14 cellular contexts compared by ENCODE assay signal in genomic region chr14:26926585-26926984, GRCh38.
DNase-seq lines count a peak whose midpoint lies in the region; ATAC-seq and FAIRE-seq lines count a peak whose summit lies in the region.
"Had no signal": no experiment of that assay in that cellular context is flagged by ENCODE, and none has a peak within 500 bp of the region (broad histone marks: within the 10 kb centered on the region; RNA-seq: fewer than 3 reads in every experiment).

No MANE protein-coding gene starts in this region.

- H3K4me2 ChIP-seq in mesendoderm (ENCODE audit: low read length): no peak overlapping the region

- no peak overlapping the region for H2BK15ac ChIP-seq in mesendoderm (replicated peaks; ENCODE audit: low read depth)

- no peaks in the 10 kb centered on the region for H3K79me2 ChIP-seq in mesendoderm (ENCODE audit: control insufficient read depth, insufficient read depth, low read length)

- no peak overlapping the region for H3K9ac ChIP-seq in mesendoderm (ENCODE audit: low read length)

- no peak overlapping the region for H3K4ac ChIP-seq in mesendoderm (ENCODE audit: low read depth, low read length)

- H4K8ac ChIP-seq in mesendoderm (ENCODE audit: low read depth, low read length): no peak overlapping the region

- H3K23ac ChIP-seq in mesendoderm (ENCODE audit: low read length): no peak overlapping the region

- H3K18ac ChIP-seq in mesendoderm (ENCODE audit: low read length): no peak overlapping the region

- DNase-seq in HTR-8/SVneo (ENCODE audit: insufficient read length, low spot score) (no peak), astrocyte of the hippocampus (ENCODE audit: low read depth, low spot score) (peak; percentile 1), mesendoderm (peak; percentile 9), superior temporal gyrus (ENCODE audit: extremely low spot score) (peak; percentile 48), NCI-H526 (lab: John Stamatoyannopoulos, UW) (no peak), medulla oblongata (ENCODE audit: extremely low spot score) (no peak)
- DNase-seq: BE2C; CD4-positive, alpha-beta memory T cell; DMS79 had no signal

- H2BK5ac ChIP-seq in mesendoderm (ENCODE audit: low read length): no peak overlapping the region

- no peaks in the 10 kb centered on the region for H3K79me1 ChIP-seq in mesendoderm (ENCODE audit: low read length)

- H3K4me1 ChIP-seq in mesendoderm (ENCODE audit: control insufficient read depth, low read depth, low read length): no peaks in the 10 kb centered on the region
- H3K4me1 ChIP-seq: BE2C had no signal

- H3K36me3 ChIP-seq in mesendoderm (ENCODE audit: control insufficient read depth, insufficient read depth, low read length): no peaks in the 10 kb centered on the region
- H3K36me3 ChIP-seq: BE2C had no signal

- FAIRE-seq in HTR-8/SVneo (lab: Jason Lieb, UNC): peak; percentile 49
- FAIRE-seq: A204.1, GM12892 had no signal

- H3K27ac ChIP-seq in mesendoderm (ENCODE audit: low read depth, low read length): no peak overlapping the region
- H3K27ac ChIP-seq: C4-2B, HL-60 had no signal

- H3K56ac ChIP-seq in mesendoderm (ENCODE audit: low read length): no peak overlapping the region

- no peak for ATAC-seq in GM19467 (IDR thresholded peaks at IDR 0.05; ENCODE audit: unreplicated experiment)

- H2AK5ac ChIP-seq in mesendoderm (ENCODE audit: low read length): no peak overlapping the region

- no peak overlapping the region for H2BK120ac ChIP-seq in mesendoderm (ENCODE audit: low read depth, low read length)

- no peaks in the 10 kb centered on the region for H3K27me3 ChIP-seq in mesendoderm (ENCODE audit: insufficient read depth, low read length, poor library complexity)
- H3K27me3 ChIP-seq: BE2C had no signal

- no peak overlapping the region for H3K4me3 ChIP-seq in mesendoderm (ENCODE audit: low read length)

- no CpG with 5 or more reads among the region's 3 CpGs for WGBS in mesendoderm (ENCODE audit: extremely low coverage, insufficient coverage, low lambda C conversion rate)

- no peak overlapping the region for H4K5ac ChIP-seq in mesendoderm (ENCODE audit: low read length)

Comparison
In these comparisons a context has a peak if more than half of its experiments do, and no peak if none do; other contexts are left out.
1. DNase-seq: peak in astrocyte of the hippocampus (single experiment), mesendoderm (single experiment) and superior temporal gyrus (single experiment); none in HTR-8/SVneo (single experiment), NCI-H526 (0 of 2) and medulla oblongata (single experiment).